In genomic region chr14:104750658-104751057, GRCh38 we compare ENCODE assay signal across 12 cellular contexts. TPM values are rescaled to one million over a fixed set of nuclear protein-coding genes. Genes with fewer than 3 reads are reported as not detected.
DNase-seq lines count a peak whose midpoint lies in the region; ATAC-seq, FAIRE-seq and TF ChIP-seq lines count a peak whose summit lies in the region.
"Had no signal": no experiment of that assay in that cellular context is flagged by ENCODE, and none has a peak within 500 bp of the region (broad histone marks: within the 10 kb centered on the region; RNA-seq: fewer than 3 reads in every experiment).

No MANE protein-coding gene starts in this region.

- CTCF ChIA-PET in activated naive CD4-positive, alpha-beta T cell treated with anti-CD3 and anti-CD28 coated beads for 36 hours (lab: Charles Lee), result interaction anchor here (0.6 to 1.5 kb wide), 4 partner anchors 18 to 85 kb away, joined by 3 to 5 read pairs (median 4); no protein-coding TSS in a partner anchor

- no peak for FAIRE-seq in HTR-8/SVneo (lab: Jason Lieb, UNC)
- FAIRE-seq: GM12891 had no signal

- no peak for TF ChIP-seq POLR2A in erythroblast (IDR thresholded peaks at IDR 0.05; ENCODE audit: low read length)
- no peak for TF ChIP-seq POLR2A in spleen (IDR thresholded peaks at IDR 0.05)

- H3K4me3 ChIP-seq in RWPE2 (ENCODE audit: severe bottlenecking), result no peak overlapping the region
- H3K4me3 ChIP-seq in spleen, result no peak overlapping the region

- H3K27me3 Mint-ChIP-seq in activated naive CD4-positive, alpha-beta T cell treated with anti-CD3 and anti-CD28 coated beads for 36 hours (ENCODE audit: low read depth), result no peaks in the 10 kb centered on the region

- peak overlapping the region; percentile 54 for H3K27ac ChIP-seq in RWPE2 (ENCODE audit: poor library complexity, severe bottlenecking)
- no peak overlapping the region for H3K27ac ChIP-seq in spleen

- TF ChIP-seq CTCF in RWPE2 (IDR thresholded peaks at IDR 0.05; ENCODE audit: poor library complexity, severe bottlenecking), result no peak
- TF ChIP-seq CTCF in spleen (IDR thresholded peaks at IDR 0.05 in 8 of 11, conservative IDR thresholded peaks at IDR 0.05 in 3 of 11), result no peak

- H3K36me3 Mint-ChIP-seq in activated naive CD4-positive, alpha-beta T cell treated with anti-CD3 and anti-CD28 coated beads for 36 hours (ENCODE audit: low read depth), result peaks cover 6% of the 10 kb centered on the region

- WGBS in spleen, 5 donors, result 85 to 94% (median 93%) methylated on average over 6 of the region's 6 CpGs

- ATAC-seq in RWPE2 (ENCODE audit: low read depth), result no peak
- ATAC-seq in HG02642 (IDR thresholded peaks at IDR 0.05; ENCODE audit: poor library complexity, unreplicated experiment), result no peak

- H3K36me3 ChIP-seq in RWPE2 (ENCODE audit: low read depth) (peaks cover 14% of the 10 kb centered on the region), spleen (peaks cover 0 to 7% (median 4%) of the 10 kb centered on the region in 6 donors)

- intact Hi-C loops in activated naive CD4-positive, alpha-beta T cell treated with anti-CD3 and anti-CD28 coated beads for 36 hours (cut with micrococcal nuclease), result loop anchor here (5.0 to 10.0 kb wide), 2 partner anchors 314 to 1973 kb away; partner anchors contain the start of genes GPR132 and TRAF3
- intact Hi-C loops in spleen (cut with DNase I; ENCODE audit: low total_unique reads), result no loop called here

- H3K27me3 ChIP-seq in RWPE2 (ENCODE audit: insufficient read depth, poor library complexity, severe bottlenecking) (no peaks in the 10 kb centered on the region), spleen (replicated peaks in 1 of 7) (no peaks in the 10 kb centered on the region)

- H3K4me1 Mint-ChIP-seq in activated naive CD4-positive, alpha-beta T cell treated with anti-CD3 and anti-CD28 coated beads for 36 hours (ENCODE audit: low read depth), result peaks cover 20% of the 10 kb centered on the region

- H3K9me3 Mint-ChIP-seq in activated naive CD4-positive, alpha-beta T cell treated with anti-CD3 and anti-CD28 coated beads for 36 hours, result no peaks in the 10 kb centered on the region

- H3K9me3 ChIP-seq in RWPE2 (ENCODE audit: severe bottlenecking) (no peaks in the 10 kb centered on the region), spleen (no peaks in the 10 kb centered on the region)

- DNase-seq in activated naive CD4-positive, alpha-beta T cell treated with anti-CD3 and anti-CD28 coated beads for 36 hours, result peak; percentile 37
- no peak for DNase-seq in activated naive CD4-positive, alpha-beta T cell treated with anti-CD3 and anti-CD28 coated beads, Interleukin-2, amount 50 U/mL, for 16 hours
- no peak for DNase-seq in RWPE2 (ENCODE audit: low spot score)
- DNase-seq in erythroblast (lab: John Stamatoyannopoulos, UW), result peak; percentile 41 to 60
- DNase-seq in spleen, result peak; percentile 57
- no peak for DNase-seq in middle frontal gyrus (ENCODE audit: extremely low spot score, low spot score)
- DNase-seq in HTR-8/SVneo (ENCODE audit: insufficient read length, low spot score), result no peak
- DNase-seq: activated gamma-delta T cell, cerebellar nuclear complex, DMS79 treated with DMSO at 0.1 percent for 48 hours had no signal

- H3K4me3 Mint-ChIP-seq in activated naive CD4-positive, alpha-beta T cell treated with anti-CD3 and anti-CD28 coated beads for 36 hours, result peak overlapping the region; percentile 41

- H3K4me1 ChIP-seq in RWPE2 (ENCODE audit: insufficient read depth, poor library complexity, severe bottlenecking) (peaks cover 38% of the 10 kb centered on the region), spleen (peaks cover 18 to 52% (median 33%) of the 10 kb centered on the region in 6 donors)

- H3K27ac Mint-ChIP-seq in activated naive CD4-positive, alpha-beta T cell treated with anti-CD3 and anti-CD28 coated beads for 36 hours, result peak overlapping the region; percentile 38

RNA-seq across cellular contexts. Expression of gene SIVA1, which starts 2.3 kb away (rescaled TPM):
- total RNA-seq in activated naive CD4-positive, alpha-beta T cell treated with anti-CD3 and anti-CD28 coated beads for 36 hours, result 10 to 100 TPM; 86.1 to 92.7 TPM
- total RNA-seq in spleen, result 100 to 1,000 TPM in 3 of 7 donors, 10 to 100 TPM in 4; 56.7 to 198 (median 76.4) TPM
- 100 to 1,000 TPM; 119 to 226 (median 184) TPM for polyA plus RNA-seq in spleen

RNA-seq across cellular contexts. Expression of gene ADSS1, which starts 26.6 kb away (rescaled TPM):
- total RNA-seq in activated naive CD4-positive, alpha-beta T cell treated with anti-CD3 and anti-CD28 coated beads for 36 hours, result 1 to 10 TPM; 5.1 to 5.5 TPM
- 10 to 100 TPM in 1 of 7 donors, 1 to 10 TPM in 6; 2.7 to 11.7 (median 8.3) TPM for total RNA-seq in spleen
- polyA plus RNA-seq in spleen, result 1 to 10 TPM; 3.0 to 3.7 (median 3.2) TPM

RNA-seq across cellular contexts. Expression of gene AKT1, which starts 44.9 kb away (rescaled TPM):
- total RNA-seq in activated naive CD4-positive, alpha-beta T cell treated with anti-CD3 and anti-CD28 coated beads for 36 hours, result 100 to 1,000 TPM; 114 to 115 TPM
- 100 to 1,000 TPM; 107 to 184 (median 141) TPM for total RNA-seq in spleen
- polyA plus RNA-seq in spleen, result 100 to 1,000 TPM in 1 of 3 donors, 10 to 100 TPM in 2; 56.2 to 114 (median 61.6) TPM

RNA-seq across cellular contexts. Expression of gene ZBTB42, which starts 50.2 kb away (rescaled TPM):
- total RNA-seq in activated naive CD4-positive, alpha-beta T cell treated with anti-CD3 and anti-CD28 coated beads for 36 hours, result 1 to 10 TPM; 1.3 to 1.6 TPM
- 10 to 100 TPM in 1 of 7 donors, 1 to 10 TPM in 6; 4.2 to 11.5 (median 7.9) TPM for total RNA-seq in spleen
- 1 to 10 TPM in 2 of 3 donors, under 1 TPM in 1; 0.74 to 2.9 (median 1.1) TPM for polyA plus RNA-seq in spleen

Comparison
In these comparisons a context has a peak if more than half of its experiments do, and no peak if none do; other contexts are left out.
1. DNase-seq: peak in activated naive CD4-positive, alpha-beta T cell treated with anti-CD3 and anti-CD28 coated beads for 36 hours (single experiment), erythroblast (2 of 2) and spleen (single experiment); none in activated naive CD4-positive, alpha-beta T cell treated with anti-CD3 and anti-CD28 coated beads, Interleukin-2, amount 50 U/mL, for 16 hours (single experiment), RWPE2 (single experiment), middle frontal gyrus (single experiment) and HTR-8/SVneo (single experiment).